In the genomic region with DNA sequence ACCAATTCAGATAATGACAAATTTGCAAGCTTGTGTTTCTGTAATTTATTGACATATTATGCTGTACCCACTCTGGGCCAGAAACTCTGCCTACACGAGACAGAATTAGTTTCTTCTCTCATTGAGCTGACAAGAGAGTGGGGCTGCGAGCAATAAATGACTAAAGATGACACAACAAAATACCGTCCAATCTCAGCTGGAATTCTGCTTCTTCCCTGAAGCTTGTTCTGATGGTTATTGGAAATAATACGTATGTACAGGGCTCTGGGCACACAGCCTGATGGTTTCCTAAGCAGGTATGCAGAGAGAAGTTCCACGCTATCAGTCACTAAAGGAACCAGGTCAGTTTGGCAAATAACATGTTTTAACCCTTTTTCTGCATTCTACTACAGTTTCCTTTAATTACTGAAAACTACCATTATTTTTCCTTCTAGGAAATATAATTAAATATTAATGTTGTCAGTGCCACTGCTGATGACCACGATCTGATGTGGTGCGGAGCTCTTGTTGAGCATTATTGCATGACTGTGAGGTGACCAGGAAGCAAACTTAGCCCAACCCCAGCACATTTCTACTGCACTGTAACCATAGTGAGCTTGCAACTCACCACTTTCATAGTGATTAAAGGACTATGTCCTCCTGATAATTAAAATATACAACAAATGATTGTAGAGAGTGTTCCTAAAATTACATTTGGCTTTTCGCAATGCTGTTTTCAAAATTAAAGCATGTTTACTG, we compare ENCODE assay signal across 18 cellular contexts.
"Had no signal": no experiment of that assay in that cellular context is flagged by ENCODE, and none has a peak within 500 bp of the region (broad histone marks: within the 10 kb centered on the region; RNA-seq: fewer than 3 reads in every experiment).

No MANE protein-coding gene starts in this region.

- H3K27me3 ChIP-seq: adrenal gland, dorsolateral prefrontal cortex, pancreas, suprapubic skin had no signal

- H3K9me3 ChIP-seq: adrenal gland, pancreas, suprapubic skin had no signal

- H3K4me3 ChIP-seq: adrenal gland, dorsolateral prefrontal cortex, lung, pancreas, smooth muscle cell, suprapubic skin had no signal

- H3K36me3 Mint-ChIP-seq: activated CD8-positive, alpha-beta memory T cell treated with anti-CD3 and anti-CD28 coated beads, Interleukin-2, amount 10 ng/mL, durations not matched to agents 7 days and 5 days had no signal

- H3K27ac ChIP-seq: adrenal gland, dorsolateral prefrontal cortex, pancreas, suprapubic skin had no signal

- H3K4me3 Mint-ChIP-seq: activated CD4-positive, alpha-beta memory T cell treated with anti-CD3 and anti-CD28 coated beads for 36 hours; activated CD4-positive, alpha-beta T cell treated with anti-CD3 and anti-CD28 coated beads for 36 hours; activated CD8-positive, alpha-beta memory T cell treated with anti-CD3 and anti-CD28 coated beads, Interleukin-2, amount 10 ng/mL, durations not matched to agents 7 days and 5 days; activated T-cell treated with anti-CD3 and anti-CD28 coated beads, Interleukin-2, amount 50 U/mL, for 24 hours; stimulated activated naive CD8-positive, alpha-beta T cell treated with anti-CD3 and anti-CD28 coated beads, Interleukin-15, Interleukin-2, amounts not matched to agents 100 ng/mL and 50 ng/mL, for 24 hours had no signal

- ATAC-seq: activated CD4-positive, alpha-beta T cell treated with anti-CD3 and anti-CD28 coated beads for 36 hours; activated CD8-positive, alpha-beta memory T cell treated with anti-CD3 and anti-CD28 coated beads, Interleukin-2, amount 10 ng/mL, durations not matched to agents 7 days and 5 days had no signal

- H3K4me1 ChIP-seq: adrenal gland, pancreas, suprapubic skin had no signal

- H3K4me1 Mint-ChIP-seq: activated CD8-positive, alpha-beta memory T cell treated with anti-CD3 and anti-CD28 coated beads, Interleukin-2, amount 10 ng/mL, durations not matched to agents 7 days and 5 days had no signal

- H3K27me3 Mint-ChIP-seq: activated CD4-positive, alpha-beta memory T cell treated with anti-CD3 and anti-CD28 coated beads for 36 hours; activated CD4-positive, alpha-beta T cell treated with anti-CD3 and anti-CD28 coated beads for 36 hours; activated CD8-positive, alpha-beta memory T cell treated with anti-CD3 and anti-CD28 coated beads, Interleukin-2, amount 10 ng/mL, durations not matched to agents 7 days and 5 days; activated T-cell treated with anti-CD3 and anti-CD28 coated beads, Interleukin-2, amount 50 U/mL, for 24 hours; stimulated activated naive CD8-positive, alpha-beta T cell treated with anti-CD3 and anti-CD28 coated beads, Interleukin-15, Interleukin-2, amounts not matched to agents 100 ng/mL and 50 ng/mL, for 24 hours had no signal

- DNase-seq: activated CD4-positive, alpha-beta memory T cell treated with anti-CD3 and anti-CD28 coated beads for 36 hours; activated CD4-positive, alpha-beta T cell treated with anti-CD3 and anti-CD28 coated beads for 36 hours; activated CD8-positive, alpha-beta memory T cell treated with anti-CD3 and anti-CD28 coated beads, Interleukin-2, amount 10 ng/mL, durations not matched to agents 7 days and 5 days; activated naive CD4-positive, alpha-beta T cell treated with anti-CD3 and anti-CD28 coated beads, Interleukin-2, amount 50 U/mL, for 16 hours; activated T-cell treated with anti-CD3 and anti-CD28 coated beads, Interleukin-2, amount 50 U/mL, for 24 hours; adrenal gland; dorsolateral prefrontal cortex; erythroblast; hippocampal formation; kidney; pancreas; stimulated activated CD4-positive, alpha-beta T cell treated with anti-CD3 and anti-CD28 coated beads, Interleukin-4, amount 100 ng/mL, for 4 hours; stimulated activated CD8-positive, alpha-beta memory T cell treated with anti-CD3 and anti-CD28 coated beads, Interleukin-4, amount 100 ng/mL, for 48 hours; T-helper 2 cell had no signal

- H3K27ac Mint-ChIP-seq: activated CD4-positive, alpha-beta memory T cell treated with anti-CD3 and anti-CD28 coated beads for 36 hours; activated CD4-positive, alpha-beta T cell treated with anti-CD3 and anti-CD28 coated beads for 36 hours; activated CD8-positive, alpha-beta memory T cell treated with anti-CD3 and anti-CD28 coated beads, Interleukin-2, amount 10 ng/mL, durations not matched to agents 7 days and 5 days; activated T-cell treated with anti-CD3 and anti-CD28 coated beads, Interleukin-2, amount 50 U/mL, for 24 hours; stimulated activated naive CD8-positive, alpha-beta T cell treated with anti-CD3 and anti-CD28 coated beads, Interleukin-15, Interleukin-2, amounts not matched to agents 100 ng/mL and 50 ng/mL, for 24 hours had no signal

- H3K4me2 ChIP-seq: smooth muscle cell had no signal

- H3K36me3 ChIP-seq: adrenal gland, pancreas had no signal
